27 cellular contexts compared by ENCODE assay signal in genomic region chr12:41269056-41269455, GRCh38.
"Had no signal": no experiment of that assay in that cellular context is flagged by ENCODE, and none has a peak within 500 bp of the region (broad histone marks: within the 10 kb centered on the region; RNA-seq: fewer than 3 reads in every experiment).

No MANE protein-coding gene starts in this region.

- DNase-seq: naive thymus-derived CD8-positive, alpha-beta T cell; nephron progenitor cell; occipital lobe; ovary; posterior cingulate gyrus; psoas muscle; right cardiac atrium; right lobe of liver; sigmoid colon; small intestine; stimulated activated CD4-positive, alpha-beta T cell treated with anti-CD3 and anti-CD28 coated beads, Interleukin-15, amount 100 ng/mL, for 24 hours; stimulated activated CD4-positive, alpha-beta T cell treated with anti-CD3 and anti-CD28 coated beads, Interleukin-2, amount 100 ng/mL, for 24 hours; stimulated activated CD4-positive, alpha-beta T cell treated with anti-CD3 and anti-CD28 coated beads, Interleukin-2, amount 100 ng/mL, for 48 hours; stimulated activated CD4-positive, alpha-beta T cell treated with anti-CD3 and anti-CD28 coated beads, Interleukin-4, amount 100 ng/mL, for 24 hours; stimulated activated naive B cell treated with anti-CD40 and anti-IgM and Interleukin-4, amounts not matched to agents 10 μg/mL and 1 μg/mL and 100 μg/mL, for 72 hours; stimulated activated naive CD4-positive, alpha-beta T cell treated with Interleukin-2 at 50 U/mL for 16 hours; stomach; thyroid gland; trophoblast cell; upper lobe of left lung had no signal

- H3K9me3 ChIP-seq: ovary, psoas muscle, right lobe of liver, sigmoid colon, stomach, thoracic aorta, thyroid gland, tibial nerve, upper lobe of left lung, vagina had no signal

- H3K4me2 ChIP-seq: neural progenitor cell had no signal

- H3K79me2 ChIP-seq: parathyroid adenoma had no signal

- H3K36me3 ChIP-seq: neural progenitor cell, ovary, right lobe of liver, sigmoid colon, stomach, thoracic aorta, thyroid gland, tibial nerve, upper lobe of left lung, vagina had no signal

- H3K4me3 ChIP-seq: neural progenitor cell, ovary, psoas muscle, right lobe of liver, sigmoid colon, stomach, thoracic aorta, thyroid gland, tibial nerve, upper lobe of left lung, vagina had no signal

- H3K27me3 ChIP-seq: neural progenitor cell, ovary, sigmoid colon, stomach, thyroid gland, tibial nerve, upper lobe of left lung, vagina had no signal

- H2AFZ ChIP-seq: neural progenitor cell, parathyroid adenoma had no signal

- ATAC-seq: naive thymus-derived CD8-positive, alpha-beta T cell; natural killer cell treated with Interleukin-12 subunit alpha and Interleukin-12 subunit beta and Interleukin-15 and Interleukin-18, amount 100 ng/mL, for 72 hours; psoas muscle; right cardiac atrium; right lobe of liver; stimulated activated effector memory CD8-positive, alpha-beta T cell treated with anti-CD3 and anti-CD28 coated beads, Interleukin-12 subunit alpha, Interleukin-12 subunit beta, amount 100 ng/mL, for 72 hours; stimulated activated naive B cell treated with anti-CD40 and anti-IgM and Interleukin-4, amounts not matched to agents 10 μg/mL and 1 μg/mL and 100 μg/mL, for 72 hours had no signal

- H3K9ac ChIP-seq: neural progenitor cell, parathyroid adenoma had no signal

- H3K27ac ChIP-seq: neural progenitor cell, ovary, parathyroid adenoma, psoas muscle, right lobe of liver, sigmoid colon, stomach, thoracic aorta, thyroid gland, tibial nerve, upper lobe of left lung, vagina had no signal
